ENCODE assay signal across 11 cellular contexts in the genomic region with DNA sequence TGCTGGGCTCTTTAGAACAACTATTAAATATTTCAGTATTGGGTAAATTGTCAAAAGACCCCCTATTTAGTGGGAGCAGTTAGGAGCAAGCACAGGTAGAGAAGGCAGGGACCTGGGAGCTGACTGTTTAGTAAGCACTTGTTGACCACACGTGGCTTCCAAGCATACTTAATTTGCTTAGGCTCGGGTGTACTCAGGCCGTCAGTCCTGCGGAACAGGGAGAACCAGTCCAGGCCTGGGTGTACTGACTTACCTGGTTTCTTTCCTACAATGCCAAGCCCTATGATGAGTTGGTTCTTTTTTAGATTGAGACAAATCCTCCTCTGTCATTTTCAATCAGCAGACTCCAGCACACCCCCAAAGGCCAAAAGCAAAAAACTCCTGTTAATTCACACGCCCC.
DNase-seq lines count a peak whose midpoint lies in the region; ATAC-seq and TF ChIP-seq lines count a peak whose summit lies in the region.
"Had no signal": no experiment of that assay in that cellular context is flagged by ENCODE, and none has a peak within 500 bp of the region (broad histone marks: within the 10 kb centered on the region; RNA-seq: fewer than 3 reads in every experiment).

No MANE protein-coding gene starts in this region.

- H3K79me2 ChIP-seq in trophoblast cell (ENCODE audit: control insufficient read depth, insufficient read depth, low read length, poor library complexity) = peaks cover 2% of the 10 kb centered on the region

- no peak overlapping the region for H2AFZ ChIP-seq in trophoblast cell (ENCODE audit: insufficient read depth, low read length, poor library complexity)

- H2BK5ac ChIP-seq in trophoblast cell (ENCODE audit: low read depth, low read length, poor library complexity) = peak overlapping the region; percentile 73

- peaks cover 5% of the 10 kb centered on the region for H3K79me1 ChIP-seq in trophoblast cell (ENCODE audit: low read length)

- peak overlapping the region; percentile 80 for H2BK120ac ChIP-seq in trophoblast cell (ENCODE audit: insufficient read depth, low read length, poor library complexity)

- H3K18ac ChIP-seq in trophoblast cell (ENCODE audit: low read length) = no peak overlapping the region

- peak overlapping the region; percentile 58 for H3K4me2 ChIP-seq in trophoblast cell (ENCODE audit: low read length)

- H3K27me3 ChIP-seq in iPS DF 6.9 (ENCODE audit: control insufficient read depth, insufficient read depth, low read length) (no peaks in the 10 kb centered on the region), trophoblast cell (ENCODE audit: insufficient read depth, low read length) (no peaks in the 10 kb centered on the region), gastrocnemius medialis (no peaks in the 10 kb centered on the region)

- WGBS in iPS DF 6.9 (ENCODE audit: insufficient coverage, insufficient read length) = no CpG with 5 or more reads among the region's 5 CpGs
- no CpG with 5 or more reads among the region's 5 CpGs for WGBS in trophoblast cell (ENCODE audit: extremely low coverage, insufficient coverage, insufficient read length)

- in situ Hi-C loops in gastrocnemius medialis (cut with MboI; ENCODE audit: low sequenced_read_pairs in 4 of 4) = no loop called here

- intact Hi-C loops in gastrocnemius medialis (cut with DNase I; ENCODE audit: low total_unique reads) = no loop called here

- H3K4me3 ChIP-seq in iPS DF 6.9 (ENCODE audit: low read length) (no peak overlapping the region), trophoblast cell (ENCODE audit: low read depth, low read length) (no peak overlapping the region), gastrocnemius medialis (no peak overlapping the region)

- H3K27ac ChIP-seq in iPS DF 6.9 (ENCODE audit: low read length) = no peak overlapping the region
- peak overlapping the region; percentile 74 for H3K27ac ChIP-seq in trophoblast cell (ENCODE audit: low read depth, low read length)
- no peak overlapping the region for H3K27ac ChIP-seq in gastrocnemius medialis

- TF ChIP-seq CTCF in gastrocnemius medialis (IDR thresholded peaks at IDR 0.05 in 4 of 5, conservative IDR thresholded peaks at IDR 0.05 in 1 of 5) = no peak

- no peak overlapping the region for H2BK12ac ChIP-seq in trophoblast cell (ENCODE audit: low read length)

- no peak overlapping the region for H3K23ac ChIP-seq in trophoblast cell (ENCODE audit: low read length)

- no peak overlapping the region for H3K14ac ChIP-seq in trophoblast cell (ENCODE audit: low read length)

- H3K9me3 ChIP-seq in iPS DF 6.9 (ENCODE audit: control insufficient read depth, insufficient read depth, low read length) (no peaks in the 10 kb centered on the region), trophoblast cell (ENCODE audit: insufficient read depth, low read depth, low read length) (no peaks in the 10 kb centered on the region), gastrocnemius medialis (no peaks in the 10 kb centered on the region)

- DNase-seq in ELF-1 (ENCODE audit: low read depth, low spot score) (peak; percentile 89), NCI-H526 (lab: John Stamatoyannopoulos, UW) (peak; percentile 95 to 97), iPS DF 6.9 (ENCODE audit: low read depth, low spot score) (peak; percentile 13), trophoblast cell (peak; percentile 94 to 96), NCI-H1105 treated with DMSO at 0.1 percent for 48 hours (lab: John Stamatoyannopoulos, UW) (no peak), gastrocnemius medialis (no peak)
- DNase-seq: stimulated activated CD4-positive, alpha-beta T cell treated with anti-CD3 and anti-CD28 coated beads, Interleukin-1b, Interleukin-23, amount 100 ng/mL, for 48 hours; stimulated activated naive B cell treated with anti-CD40 and anti-IgM and Interleukin-4, amounts not matched to agents 10 μg/mL and 1 μg/mL and 100 μg/mL, for 72 hours had no signal

- no peak overlapping the region for H4K12ac ChIP-seq in trophoblast cell (ENCODE audit: low read depth, low read length)

- H2AK5ac ChIP-seq in trophoblast cell (ENCODE audit: low read length) = no peak overlapping the region

- H3K4ac ChIP-seq in trophoblast cell (ENCODE audit: low read depth, low read length) = no peak overlapping the region

- H3K9ac ChIP-seq in trophoblast cell (ENCODE audit: low read length) = no peak overlapping the region

- H4K91ac ChIP-seq in trophoblast cell (ENCODE audit: low read depth, low read length) = peak overlapping the region; percentile 14

- TF ChIP-seq POLR2A in gastrocnemius medialis (IDR thresholded peaks at IDR 0.05) = no peak

- H3K4me1 ChIP-seq in iPS DF 6.9 (ENCODE audit: control insufficient read depth, insufficient read depth, low read length) (peaks cover 1% of the 10 kb centered on the region; the same call in 1 of the 2 replicates), trophoblast cell (ENCODE audit: control insufficient read depth in 1 of 2, insufficient read depth in 2 of 2, low read length in 2 of 2) (peaks cover 5 to 8% of the 10 kb centered on the region in 2 experiments), gastrocnemius medialis (no peaks in the 10 kb centered on the region)

- ATAC-seq in GM19395 (IDR thresholded peaks at IDR 0.05; ENCODE audit: unreplicated experiment) (no peak), HG02571 (IDR thresholded peaks at IDR 0.05; ENCODE audit: unreplicated experiment) (no peak), gastrocnemius medialis (no peak)
- ATAC-seq: Right ventricle myocardium inferior; stimulated activated naive B cell treated with anti-CD40 and anti-IgM and Interleukin-4, amounts not matched to agents 10 μg/mL and 1 μg/mL and 100 μg/mL, for 72 hours had no signal

- H3K36me3 ChIP-seq in iPS DF 6.9 (ENCODE audit: control insufficient read depth, insufficient read depth, low read length) (no peaks in the 10 kb centered on the region), trophoblast cell (ENCODE audit: control insufficient read depth in 1 of 2, insufficient read depth in 2 of 2, low read length in 2 of 2) (peaks cover 0 to 2% of the 10 kb centered on the region in 2 experiments), gastrocnemius medialis (no peaks in the 10 kb centered on the region)

- peak overlapping the region; percentile 4 for H4K8ac ChIP-seq in trophoblast cell (ENCODE audit: low read depth, low read length)

Comparison
In these comparisons a context has a peak if more than half of its experiments do, and no peak if none do; other contexts are left out.
1. DNase-seq: peak in ELF-1 (single experiment), NCI-H526 (2 of 2), iPS DF 6.9 (single experiment) and trophoblast cell (2 of 2); none in NCI-H1105 treated with DMSO at 0.1 percent for 48 hours (single experiment) and gastrocnemius medialis (0 of 2).